In genomic region chr20:44111712-44112335, GRCh38 we compare ENCODE assay signal across 17 cellular contexts.
DNase-seq lines count a peak whose midpoint lies in the region; ATAC-seq and TF ChIP-seq lines count a peak whose summit lies in the region.
"Had no signal": no experiment of that assay in that cellular context is flagged by ENCODE, and none has a peak within 500 bp of the region (broad histone marks: within the 10 kb centered on the region; RNA-seq: fewer than 3 reads in every experiment).

No MANE protein-coding gene starts in this region.

- H3K27me3 Mint-ChIP-seq in endodermal cell (ENCODE audit: insufficient read depth), result peaks cover 21% of the 10 kb centered on the region
- peaks cover 7% of the 10 kb centered on the region; the same call in 1 of the 2 replicates for H3K27me3 Mint-ChIP-seq in H9 (ENCODE audit: low read depth)

- no peaks in the 10 kb centered on the region for H3K23me2 ChIP-seq in H9 (ENCODE audit: insufficient read length, low read depth, low read length, poor library complexity, severe bottlenecking)

- H4K8ac ChIP-seq in trophoblast cell (ENCODE audit: low read depth, low read length) (no peak overlapping the region), H9 (replicated peaks; ENCODE audit: insufficient read length, low read depth, low read length) (no peak overlapping the region)

- H2AK5ac ChIP-seq in trophoblast cell (ENCODE audit: low read length) (no peak overlapping the region), H9 (ENCODE audit: insufficient read length, low read length) (no peak overlapping the region)

- H3K18ac ChIP-seq in trophoblast cell (ENCODE audit: low read length), result no peak overlapping the region
- H3K18ac ChIP-seq in H9 (ENCODE audit: insufficient read length, low read depth, low read length), result no peak overlapping the region

- H2BK120ac ChIP-seq in trophoblast cell (ENCODE audit: insufficient read depth, low read length, poor library complexity), result no peak overlapping the region
- H2BK120ac ChIP-seq in H9 (ENCODE audit: low read depth, low read length, poor library complexity, severe bottlenecking), result no peak overlapping the region

- H3K4me2 ChIP-seq in trophoblast cell (ENCODE audit: low read length), result no peak overlapping the region
- H3K4me2 ChIP-seq in H9 (ENCODE audit: insufficient read depth, insufficient read length, low read length), result no peak overlapping the region

- intact Hi-C loops in posterior vena cava (cut with DNase I), result no loop called here

- peak; percentile 71 for DNase-seq in EH (ENCODE audit: low read depth)
- peak; percentile 20 for DNase-seq in NCI-H2171 treated with DMSO at 0.1 percent for 48 hours (lab: John Stamatoyannopoulos, UW)
- DNase-seq in endodermal cell, result peak; percentile 58
- peak; percentile 33 to 60 for DNase-seq in trophoblast cell
- no peak for DNase-seq in H9
- no peak for DNase-seq in posterior vena cava (ENCODE audit: low spot score)
- DNase-seq: activated naive CD4-positive, alpha-beta T cell treated with anti-CD3 and anti-CD28 coated beads for 36 hours; cerebellar nuclear complex; NCI-H1105; NCI-H510A; stimulated activated CD4-positive, alpha-beta T cell treated with anti-CD3 and anti-CD28 coated beads, Interleukin-4, amount 100 ng/mL, for 4 hours; stimulated activated naive B cell treated with anti-CD40 and anti-IgM and Interleukin-4, amounts not matched to agents 10 μg/mL and 1 μg/mL and 100 μg/mL, for 72 hours had no signal

- H4K12ac ChIP-seq in trophoblast cell (ENCODE audit: low read depth, low read length), result no peak overlapping the region

- no peaks in the 10 kb centered on the region for H3K79me1 ChIP-seq in trophoblast cell (ENCODE audit: low read length)
- no peaks in the 10 kb centered on the region for H3K79me1 ChIP-seq in H9 (ENCODE audit: insufficient read depth, low read depth, low read length, poor library complexity, severe bottlenecking)

- H2AFZ ChIP-seq in trophoblast cell (ENCODE audit: insufficient read depth, low read length, poor library complexity), result no peak overlapping the region
- no peak overlapping the region for H2AFZ ChIP-seq in H9 (ENCODE audit: low read length)

- H3K9me3 ChIP-seq in endodermal cell (ENCODE audit: control insufficient read depth, low read length) (peaks cover 24% of the 10 kb centered on the region), trophoblast cell (ENCODE audit: insufficient read depth, low read depth, low read length) (peaks cover 2% of the 10 kb centered on the region), H9 (ENCODE audit: control insufficient read depth, low read depth, low read length) (no peaks in the 10 kb centered on the region)

- H3K27me3 ChIP-seq in endodermal cell (ENCODE audit: control insufficient read depth, insufficient read depth, low read length, poor library complexity, severe bottlenecking), result no peaks in the 10 kb centered on the region
- H3K27me3 ChIP-seq in trophoblast cell (ENCODE audit: insufficient read depth, low read length), result no peaks in the 10 kb centered on the region
- no peaks in the 10 kb centered on the region for H3K27me3 ChIP-seq in H9 (ENCODE audit: insufficient read depth, low read length)

- H3T11ph ChIP-seq in H9 (ENCODE audit: low read length), result no peak overlapping the region

- TF ChIP-seq CTCF in endodermal cell (conservative IDR thresholded peaks at IDR 0.05), result no peak
- TF ChIP-seq CTCF in H9 (conservative IDR thresholded peaks at IDR 0.05), result no peak

- no peaks in the 10 kb centered on the region for H3K36me3 Mint-ChIP-seq in endodermal cell (ENCODE audit: low read depth)
- peaks cover 0 to 17% (median 5%) of the 10 kb centered on the region in 3 experiments; a peak in 6 of 7 replicates for H3K36me3 Mint-ChIP-seq in H9 (ENCODE audit: insufficient read depth in 1 of 3, low read depth in 3 of 3)

- H3K9ac ChIP-seq in endodermal cell (ENCODE audit: extremely low read depth, low read length, poor library complexity, severe bottlenecking) (no peak overlapping the region), trophoblast cell (ENCODE audit: low read length) (no peak overlapping the region), H9 (ENCODE audit: extremely low read depth, insufficient read length, low read length) (no peak overlapping the region)

- no peak for ATAC-seq in GM18502 (IDR thresholded peaks at IDR 0.05; ENCODE audit: poor library complexity, unreplicated experiment)
- ATAC-seq in GM21526 (IDR thresholded peaks at IDR 0.05; ENCODE audit: low FRiP score, unreplicated experiment), result no peak
- ATAC-seq: esophagus mucosa; HCT116; stimulated activated naive B cell treated with anti-CD40 and anti-IgM and Interleukin-4, amounts not matched to agents 10 μg/mL and 1 μg/mL and 100 μg/mL, for 72 hours had no signal

- H3K9me3 Mint-ChIP-seq in endodermal cell (peaks cover 24% of the 10 kb centered on the region), H9 (peaks cover 20 to 21% of the 10 kb centered on the region in 2 experiments)

- no peaks in the 10 kb centered on the region for H4K20me1 ChIP-seq in H9 (ENCODE audit: control insufficient read depth, insufficient read depth, insufficient read length)

- no peak overlapping the region for H3K14ac ChIP-seq in trophoblast cell (ENCODE audit: low read length)
- no peak overlapping the region for H3K14ac ChIP-seq in H9 (ENCODE audit: insufficient read depth, low read length)

- H2BK15ac ChIP-seq in H9 (ENCODE audit: low read depth, low read length), result no peak overlapping the region

- H3K79me2 ChIP-seq in trophoblast cell (ENCODE audit: control insufficient read depth, insufficient read depth, low read length, poor library complexity) (no peaks in the 10 kb centered on the region), H9 (ENCODE audit: insufficient read depth, low read length) (no peaks in the 10 kb centered on the region)

- no peak overlapping the region for H3K4me3 Mint-ChIP-seq in endodermal cell
- no peak overlapping the region for H3K4me3 Mint-ChIP-seq in H9
- H3K4me3 Mint-ChIP-seq: activated naive CD4-positive, alpha-beta T cell treated with anti-CD3 and anti-CD28 coated beads for 36 hours; stimulated activated naive B cell treated with anti-CD40 and anti-IgM and Interleukin-4, amounts not matched to agents 10 μg/mL and 1 μg/mL and 100 μg/mL, for 72 hours had no signal

- H3K4me1 ChIP-seq in endodermal cell (ENCODE audit: control insufficient read depth, insufficient read depth, low read length), result no peaks in the 10 kb centered on the region
- no peaks in the 10 kb centered on the region for H3K4me1 ChIP-seq in trophoblast cell (ENCODE audit: control insufficient read depth in 1 of 2, insufficient read depth in 2 of 2, low read length in 2 of 2)
- H3K4me1 ChIP-seq in H9 (ENCODE audit: insufficient read depth, low read length), result no peaks in the 10 kb centered on the region

- H2BK20ac ChIP-seq in H9 (ENCODE audit: low read depth, low read length, poor library complexity, severe bottlenecking), result no peak overlapping the region

- H3K36me3 ChIP-seq in endodermal cell (ENCODE audit: control insufficient read depth, insufficient read depth, low read length) (no peaks in the 10 kb centered on the region), trophoblast cell (ENCODE audit: control insufficient read depth in 1 of 2, insufficient read depth in 2 of 2, low read length in 2 of 2) (peaks cover 42 to 57% of the 10 kb centered on the region in 2 experiments)

- H2BK5ac ChIP-seq in trophoblast cell (ENCODE audit: low read depth, low read length, poor library complexity) (no peak overlapping the region), H9 (ENCODE audit: insufficient read length, low read length) (no peak overlapping the region)

- H3K56ac ChIP-seq in H9 (ENCODE audit: insufficient read length, low read depth, low read length), result no peak overlapping the region

- H3K27ac Mint-ChIP-seq in endodermal cell, result no peak overlapping the region
- no peak overlapping the region for H3K27ac Mint-ChIP-seq in H9
- H3K27ac Mint-ChIP-seq: activated naive CD4-positive, alpha-beta T cell treated with anti-CD3 and anti-CD28 coated beads for 36 hours; stimulated activated naive B cell treated with anti-CD40 and anti-IgM and Interleukin-4, amounts not matched to agents 10 μg/mL and 1 μg/mL and 100 μg/mL, for 72 hours had no signal

- H2BK12ac ChIP-seq in trophoblast cell (ENCODE audit: low read length) (no peak overlapping the region), H9 (ENCODE audit: insufficient read length, low read depth, low read length) (no peak overlapping the region)

- H3K4ac ChIP-seq in trophoblast cell (ENCODE audit: low read depth, low read length) (no peak overlapping the region), H9 (ENCODE audit: low read depth, low read length) (no peak overlapping the region)

- 84 to 90% methylated on average over 5 to 6 of the region's 6 CpGs for WGBS in endodermal cell (ENCODE audit: insufficient coverage in 1 of 2, insufficient read length in 1 of 2), 2 experiments
- no CpG with 5 or more reads among the region's 6 CpGs for WGBS in trophoblast cell (ENCODE audit: extremely low coverage, insufficient coverage, insufficient read length)
- no CpG with 5 or more reads among the region's 6 CpGs for WGBS in H9 (ENCODE audit: extremely low coverage, insufficient read length, low lambda C conversion rate)

- H4K5ac ChIP-seq in H9 (ENCODE audit: insufficient read length, low read depth, low read length), result no peak overlapping the region

- H3K27ac ChIP-seq in endodermal cell (ENCODE audit: low read depth, low read length), result no peak overlapping the region
- no peak overlapping the region for H3K27ac ChIP-seq in trophoblast cell (ENCODE audit: low read depth, low read length)
- H3K27ac ChIP-seq in H9 (ENCODE audit: insufficient read length, low read depth, low read length), result no peak overlapping the region
- H3K27ac ChIP-seq: C4-2B had no signal

- H3K4me1 Mint-ChIP-seq in endodermal cell, result peaks cover 6% of the 10 kb centered on the region
- peaks cover 6 to 16% of the 10 kb centered on the region in 2 experiments; a peak in 3 of 4 replicates for H3K4me1 Mint-ChIP-seq in H9

- H3K23ac ChIP-seq in trophoblast cell (ENCODE audit: low read length), result no peak overlapping the region
- H3K23ac ChIP-seq in H9 (ENCODE audit: insufficient read length, low read depth, low read length), result no peak overlapping the region

- no peak overlapping the region for H3K4me3 ChIP-seq in endodermal cell (ENCODE audit: low read length)
- no peak overlapping the region for H3K4me3 ChIP-seq in trophoblast cell (ENCODE audit: low read depth, low read length)

- H4K91ac ChIP-seq in trophoblast cell (ENCODE audit: low read depth, low read length) (no peak overlapping the region), H9 (ENCODE audit: insufficient read length, low read depth, low read length) (no peak overlapping the region)

Comparison
In these comparisons a context has a peak if more than half of its experiments do, and no peak if none do; other contexts are left out.
1. DNase-seq: peak in EH (single experiment), NCI-H2171 treated with DMSO at 0.1 percent for 48 hours (single experiment), endodermal cell (single experiment) and trophoblast cell (2 of 2); none in H9 (single experiment) and posterior vena cava (single experiment).